In the genomic region with DNA sequence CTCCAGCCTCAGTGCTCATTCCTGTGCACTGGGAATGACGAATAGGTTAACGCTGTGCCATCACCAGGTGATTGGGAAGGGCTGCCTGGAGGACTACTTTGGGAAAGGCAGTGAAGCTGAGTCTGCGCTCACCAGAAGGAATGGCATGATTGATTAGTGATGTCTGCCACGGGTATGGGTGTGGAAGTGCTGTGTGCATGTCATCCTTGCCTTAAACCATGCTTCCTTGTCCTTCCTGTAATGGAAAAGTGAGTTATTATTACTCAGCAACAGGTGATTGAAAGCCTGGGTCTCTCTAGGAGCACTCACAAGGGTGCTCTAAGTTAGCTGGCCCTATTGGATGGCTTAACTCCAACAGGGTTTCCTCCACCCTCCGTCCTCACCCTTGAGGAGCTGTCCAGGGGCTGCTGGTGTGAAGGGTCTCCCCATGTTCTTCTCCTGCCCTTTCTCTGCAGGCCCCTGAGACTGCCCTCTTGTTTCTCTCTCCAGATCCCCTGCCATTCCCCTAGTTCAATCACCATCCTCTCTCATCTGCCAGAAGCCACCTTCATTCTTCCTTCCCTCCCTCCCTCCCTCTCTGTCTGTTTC, we compare ENCODE assay signal across 25 cellular contexts.
"Had no signal": no experiment of that assay in that cellular context is flagged by ENCODE, and none has a peak within 500 bp of the region (broad histone marks: within the 10 kb centered on the region; RNA-seq: fewer than 3 reads in every experiment).

No MANE protein-coding gene starts in this region.

- DNase-seq: activated CD4-positive, alpha-beta T cell treated with anti-CD3 and anti-CD28 coated beads for 4 hours; activated CD8-positive, alpha-beta memory T cell treated with anti-CD3 and anti-CD28 coated beads, Interleukin-2, amount 50 U/mL, for 4 hours; activated CD8-positive, alpha-beta T cell treated with anti-CD3 and anti-CD28 coated beads for 36 hours; activated naive CD4-positive, alpha-beta T cell treated with anti-CD3 and anti-CD28 coated beads, Interleukin-2, amount 50 U/mL, for 16 hours; activated naive CD8-positive, alpha-beta T cell treated with anti-CD3 and anti-CD28 coated beads, Interleukin-2, amount 10 ng/mL, durations not matched to agents 7 days and 5 days; activated T-cell treated with anti-CD3 and anti-CD28 coated beads, Interleukin-2, amount 50 U/mL, for 1 hour; adrenal gland; anterior cingulate cortex; body of pancreas; Karpas-422; MM.1S; NCI-H1105; NCI-H1436; NCI-H1694 treated with DMSO at 0.1 percent for 48 hours; NCI-H2029 treated with DMSO at 0.1 percent for 48 hours; NCI-H345; NCI-H510A treated with DMSO at 0.1 percent for 48 hours; PC-3; SHP77 had no signal

- H3K4me3 ChIP-seq: adrenal gland, body of pancreas, SJSA1 had no signal

- H3K4me3 Mint-ChIP-seq: activated CD8-positive, alpha-beta T cell treated with anti-CD3 and anti-CD28 coated beads for 36 hours; activated naive CD8-positive, alpha-beta T cell treated with anti-CD3 and anti-CD28 coated beads, Interleukin-2, amount 10 ng/mL, durations not matched to agents 7 days and 5 days; central memory CD8-positive, alpha-beta T cell; T-helper 1 cell treated with Interleukin-12 subunit alpha and Interleukin-12 subunit beta and Interleukin-4 antibody, amounts not matched to agents 30 μg/mL and 1 μg/mL, for 36 hours had no signal

- H3K27ac Mint-ChIP-seq: activated CD8-positive, alpha-beta T cell treated with anti-CD3 and anti-CD28 coated beads for 36 hours; activated naive CD8-positive, alpha-beta T cell treated with anti-CD3 and anti-CD28 coated beads, Interleukin-2, amount 10 ng/mL, durations not matched to agents 7 days and 5 days; T-helper 1 cell treated with Interleukin-12 subunit alpha and Interleukin-12 subunit beta and Interleukin-4 antibody, amounts not matched to agents 30 μg/mL and 1 μg/mL, for 36 hours had no signal

- H3K36me3 Mint-ChIP-seq: activated naive CD8-positive, alpha-beta T cell treated with anti-CD3 and anti-CD28 coated beads, Interleukin-2, amount 10 ng/mL, durations not matched to agents 7 days and 5 days had no signal

- H3K36me3 ChIP-seq: adrenal gland, SJSA1 had no signal

- H3K27me3 Mint-ChIP-seq: activated CD8-positive, alpha-beta T cell treated with anti-CD3 and anti-CD28 coated beads for 36 hours; activated naive CD8-positive, alpha-beta T cell treated with anti-CD3 and anti-CD28 coated beads, Interleukin-2, amount 10 ng/mL, durations not matched to agents 7 days and 5 days had no signal

- H3K9me3 ChIP-seq: adrenal gland, body of pancreas, SJSA1 had no signal

- H3K4me1 ChIP-seq: adrenal gland, body of pancreas, SJSA1 had no signal

- H3K27ac ChIP-seq: adrenal gland, body of pancreas, SJSA1 had no signal

- H3K27me3 ChIP-seq: adrenal gland, body of pancreas, SJSA1 had no signal

- H3K9me3 Mint-ChIP-seq: activated naive CD8-positive, alpha-beta T cell treated with anti-CD3 and anti-CD28 coated beads, Interleukin-2, amount 10 ng/mL, durations not matched to agents 7 days and 5 days; central memory CD8-positive, alpha-beta T cell; T-helper 1 cell treated with Interleukin-12 subunit alpha and Interleukin-12 subunit beta and Interleukin-4 antibody, amounts not matched to agents 30 μg/mL and 1 μg/mL, for 36 hours had no signal

- H3K4me1 Mint-ChIP-seq: activated naive CD8-positive, alpha-beta T cell treated with anti-CD3 and anti-CD28 coated beads, Interleukin-2, amount 10 ng/mL, durations not matched to agents 7 days and 5 days; central memory CD8-positive, alpha-beta T cell had no signal

- FAIRE-seq: RCC 7860 had no signal

- ATAC-seq: activated CD4-positive, CD25-positive, alpha-beta regulatory T cell treated with anti-CD3 and anti-CD28 coated beads, Interleukin-2, amount 50 U/mL, for 24 hours; activated CD8-positive, alpha-beta T cell treated with anti-CD3 and anti-CD28 coated beads for 36 hours; body of pancreas; PC-3; SK-N-SH treated with all-trans-retinoic acid at 6 μM for 48 hours had no signal
